8 cellular contexts compared by ENCODE assay signal in genomic region chr9:4197548-4197947, GRCh38.
DNase-seq lines count a peak whose midpoint lies in the region; ATAC-seq and TF ChIP-seq lines count a peak whose summit lies in the region.

No MANE protein-coding gene starts in this region.

- intact Hi-C loops in heart right ventricle (cut with DNase I) (no loop called here), Right ventricle myocardium inferior (cut with DNase I) (no loop called here), esophagus muscularis mucosa (cut with DNase I) (loop anchor here (5.0 kb wide), 1 partner anchor 120 kb away; no protein-coding TSS in a partner anchor), testis (cut with DNase I; ENCODE audit: low total_unique reads) (no loop called here)

- ATAC-seq in heart right ventricle = peak in 1 of 8 donors; percentile 22
- ATAC-seq in Right ventricle myocardium inferior = no peak
- ATAC-seq in natural killer cell treated with Interleukin-12 subunit alpha and Interleukin-12 subunit beta and Interleukin-15 and Interleukin-18, amount 100 ng/mL, for 72 hours = no peak

- H3K4me1 ChIP-seq in heart right ventricle (no peaks in the 10 kb centered on the region), NT2/D1 (ENCODE audit: insufficient read depth, insufficient read length) (no peaks in the 10 kb centered on the region), esophagus muscularis mucosa (no peaks in the 10 kb centered on the region), testis (no peaks in the 10 kb centered on the region)

- TF ChIP-seq CTCF in heart right ventricle (IDR thresholded peaks at IDR 0.05) (peak in 5 of 9 donors; percentile 33 to 44 (median 40)), esophagus muscularis mucosa (IDR thresholded peaks at IDR 0.05) (peak; percentile 41 to 63 (median 54)), testis (IDR thresholded peaks at IDR 0.05) (peak; percentile 40 to 47 (median 45))

- H3K27me3 ChIP-seq in heart right ventricle = no peaks in the 10 kb centered on the region
- H3K27me3 ChIP-seq in NT2/D1 (ENCODE audit: insufficient read depth, insufficient read length) = no peaks in the 10 kb centered on the region
- no peaks in the 10 kb centered on the region for H3K27me3 ChIP-seq in esophagus muscularis mucosa
- H3K27me3 ChIP-seq in testis = no peaks in the 10 kb centered on the region

- no peak overlapping the region for H3K9ac ChIP-seq in NT2/D1 (ENCODE audit: insufficient read length, low read depth)

- H3K27ac ChIP-seq in heart right ventricle = no peak overlapping the region
- no peak overlapping the region for H3K27ac ChIP-seq in esophagus muscularis mucosa (replicated peaks in 1 of 4)
- no peak overlapping the region for H3K27ac ChIP-seq in testis

- peaks cover 0 to 18% of the 10 kb centered on the region in 2 donors for H3K27me3 Mint-ChIP-seq in natural killer cell treated with Interleukin-12 subunit alpha and Interleukin-12 subunit beta and Interleukin-15 and Interleukin-18, amount 100 ng/mL, for 72 hours

- no peak for TF ChIP-seq EP300 in esophagus muscularis mucosa (IDR thresholded peaks at IDR 0.05)

- TF ChIP-seq POLR2A in esophagus muscularis mucosa (IDR thresholded peaks at IDR 0.05; ENCODE audit: low read depth) (no peak), testis (IDR thresholded peaks at IDR 0.05) (no peak)

- H3K9me3 ChIP-seq in heart right ventricle (peaks cover 2 to 64% (median 30%) of the 10 kb centered on the region in 11 donors), NT2/D1 (ENCODE audit: insufficient read depth, low read length) (peaks cover 42% of the 10 kb centered on the region), esophagus muscularis mucosa (peaks cover 0 to 24% (median 11%) of the 10 kb centered on the region in 4 donors), testis (no peaks in the 10 kb centered on the region)

- H3K36me3 Mint-ChIP-seq in natural killer cell treated with Interleukin-12 subunit alpha and Interleukin-12 subunit beta and Interleukin-15 and Interleukin-18, amount 100 ng/mL, for 72 hours = peaks cover 27% of the 10 kb centered on the region

- H3K36me3 ChIP-seq in heart right ventricle (no peaks in the 10 kb centered on the region), NT2/D1 (ENCODE audit: insufficient read depth, insufficient read length, low read length) (no peaks in the 10 kb centered on the region), esophagus muscularis mucosa (no peaks in the 10 kb centered on the region), testis (ENCODE audit: low read depth, missing control alignments) (no peaks in the 10 kb centered on the region)

- H3K27ac Mint-ChIP-seq in natural killer cell treated with Interleukin-12 subunit alpha and Interleukin-12 subunit beta and Interleukin-15 and Interleukin-18, amount 100 ng/mL, for 72 hours = no peak overlapping the region

- DNase-seq in heart right ventricle = no peak
- DNase-seq in Right ventricle myocardium inferior (ENCODE audit: missing footprints) = no peak
- DNase-seq in NT2/D1 (ENCODE audit: low read depth, low spot score) = peak; percentile 44
- peak; percentile 62 for DNase-seq in esophagus muscularis mucosa (ENCODE audit: extremely low spot score)
- peak; percentile 53 for DNase-seq in testis
- DNase-seq in islet precursor cell = no peak
- no peak for DNase-seq in stimulated activated naive CD4-positive, alpha-beta T cell treated with Interleukin-2 at 50 U/mL for 16 hours (lab: John Stamatoyannopoulos, UW)
- DNase-seq in natural killer cell treated with Interleukin-12 subunit alpha and Interleukin-12 subunit beta and Interleukin-15 and Interleukin-18, amount 100 ng/mL, for 72 hours (ENCODE audit: low spot score) = no peak

- 60 to 62% methylated on average over 6 of the region's 6 CpGs for WGBS in heart right ventricle, 2 donors
- WGBS in esophagus muscularis mucosa = 61% methylated on average over 6 of the region's 6 CpGs
- 66 to 72% methylated on average over 6 of the region's 6 CpGs for WGBS in testis, 2 donors

- H3K4me3 ChIP-seq in heart right ventricle = no peak overlapping the region
- H3K4me3 ChIP-seq in NT2/D1 (ENCODE audit: insufficient read length, low read depth) = no peak overlapping the region
- no peak overlapping the region for H3K4me3 ChIP-seq in esophagus muscularis mucosa
- no peak overlapping the region for H3K4me3 ChIP-seq in testis

- peaks cover 22% of the 10 kb centered on the region for H3K9me3 Mint-ChIP-seq in natural killer cell treated with Interleukin-12 subunit alpha and Interleukin-12 subunit beta and Interleukin-15 and Interleukin-18, amount 100 ng/mL, for 72 hours

- no peaks in the 10 kb centered on the region for H3K4me1 Mint-ChIP-seq in natural killer cell treated with Interleukin-12 subunit alpha and Interleukin-12 subunit beta and Interleukin-15 and Interleukin-18, amount 100 ng/mL, for 72 hours (ENCODE audit: low read depth in 2 of 2)

- H3K4me3 Mint-ChIP-seq in natural killer cell treated with Interleukin-12 subunit alpha and Interleukin-12 subunit beta and Interleukin-15 and Interleukin-18, amount 100 ng/mL, for 72 hours = no peak overlapping the region

Comparison
In these comparisons a context has a peak if more than half of its experiments do, and no peak if none do; other contexts are left out.
1. DNase-seq: peak in NT2/D1 (single experiment), esophagus muscularis mucosa (single experiment) and testis (single experiment); none in heart right ventricle (0 of 2), Right ventricle myocardium inferior (single experiment), islet precursor cell (single experiment), stimulated activated naive CD4-positive, alpha-beta T cell treated with Interleukin-2 at 50 U/mL for 16 hours (single experiment) and natural killer cell treated with Interleukin-12 subunit alpha and Interleukin-12 subunit beta and Interleukin-15 and Interleukin-18, amount 100 ng/mL, for 72 hours (single experiment).
2. Peak in every context shown above with its lines, with median percentiles within 50 percentile points of each other: CTCF ChIP-seq.